ENCODE assay signal across 20 cellular contexts in genomic region chr13:29493796-29494195, GRCh38.
DNase-seq lines count a peak whose midpoint lies in the region; ATAC-seq and TF ChIP-seq lines count a peak whose summit lies in the region.
"Had no signal": no experiment of that assay in that cellular context is flagged by ENCODE, and none has a peak within 500 bp of the region (broad histone marks: within the 10 kb centered on the region; RNA-seq: fewer than 3 reads in every experiment).

No MANE protein-coding gene starts in this region.

- 0 out of 2 replicates have a peak, but pooled peaks cover 9% of the 10 kb centered on the region for H3K27me3 ChIP-seq in OCI-LY3 (ENCODE audit: low read depth, low read length)
- no peaks in the 10 kb centered on the region for H3K27me3 ChIP-seq in effector memory CD4-positive, alpha-beta T cell (replicated peaks; ENCODE audit: control insufficient read depth, insufficient read depth, low read length, poor library complexity, severe bottlenecking)
- H3K27me3 ChIP-seq in tibial nerve: no peaks in the 10 kb centered on the region
- peaks cover 5% of the 10 kb centered on the region for H3K27me3 ChIP-seq in CD4-positive, alpha-beta T cell (ENCODE audit: control insufficient read depth, insufficient read depth, low read length)
- H3K27me3 ChIP-seq: BLaER1 had no signal

- H3K4me3 ChIP-seq in OCI-LY3 (ENCODE audit: low read length) (no peak overlapping the region), tibial nerve (no peak overlapping the region)
- H3K4me3 ChIP-seq in effector memory CD4-positive, alpha-beta T cell (ENCODE audit: insufficient read depth, low read depth, low read length, poor library complexity, severe bottlenecking): no peak overlapping the region
- H3K4me3 ChIP-seq: BLaER1, GM12878, GM23338 had no signal

- in situ Hi-C loops in G401 (cut with HindIII; ENCODE audit: low sequenced_read_pairs): no loop called here

- H3K79me2 ChIP-seq in OCI-LY3 (ENCODE audit: low read length): no peaks in the 10 kb centered on the region

- POLR2A ChIA-PET in naive thymus-derived CD8-positive, alpha-beta T cell (lab: Charles Lee): no interaction called here
- POLR2A ChIA-PET in CD4-positive, alpha-beta T cell (lab: Charles Lee): no interaction called here

- H3K9me3 ChIP-seq in OCI-LY3 (ENCODE audit: insufficient read depth, low read length) (no peaks in the 10 kb centered on the region), tibial nerve (no peaks in the 10 kb centered on the region)
- H3K9me3 ChIP-seq in effector memory CD4-positive, alpha-beta T cell (ENCODE audit: control insufficient read depth, low read length): no peaks in the 10 kb centered on the region
- H3K9me3 ChIP-seq in CD4-positive, alpha-beta T cell (ENCODE audit: control insufficient read depth, low read length): no peaks in the 10 kb centered on the region
- H3K9me3 ChIP-seq: BLaER1 had no signal

- WGBS in tibial nerve, 2 donors: 69 to 73% methylated on average over 4 of the region's 4 CpGs

- TF ChIP-seq POLR2A in tibial nerve (IDR thresholded peaks at IDR 0.05): no peak

- H3K4me2 ChIP-seq in OCI-LY3 (ENCODE audit: low read length): peak overlapping the region; percentile 93
- H3K4me2 ChIP-seq: BLaER1, GM23338 had no signal

- H3K27ac Mint-ChIP-seq in memory B cell: peak overlapping the region; percentile 45
- no peak overlapping the region for H3K27ac Mint-ChIP-seq in naive thymus-derived CD8-positive, alpha-beta T cell
- no peak overlapping the region for H3K27ac Mint-ChIP-seq in CD4-positive, alpha-beta T cell
- H3K27ac Mint-ChIP-seq: CD4-positive, CD25-positive, alpha-beta regulatory T cell; GM23338; H9 had no signal

- H3K27ac ChIP-seq in OCI-LY3 (ENCODE audit: low read length) (peak overlapping the region; percentile 75), tibial nerve (no peak overlapping the region)
- no peak overlapping the region for H3K27ac ChIP-seq in effector memory CD4-positive, alpha-beta T cell (ENCODE audit: insufficient read depth, low read length, poor library complexity, severe bottlenecking)
- no peak overlapping the region for H3K27ac ChIP-seq in CD4-positive, alpha-beta T cell (ENCODE audit: low read depth, low read length)
- H3K27ac ChIP-seq: BLaER1, C4-2B had no signal

- TF ChIP-seq EP300 in tibial nerve (IDR thresholded peaks at IDR 0.05): no peak

- H3K4me1 Mint-ChIP-seq in memory B cell: peaks cover 23% of the 10 kb centered on the region
- H3K4me1 Mint-ChIP-seq in naive thymus-derived CD8-positive, alpha-beta T cell: peaks cover 7 to 17% (median 9%) of the 10 kb centered on the region in 4 donors
- peaks cover 7% of the 10 kb centered on the region for H3K4me1 Mint-ChIP-seq in CD4-positive, alpha-beta T cell (ENCODE audit: low read depth)

- no peaks in the 10 kb centered on the region for H3K36me3 ChIP-seq in OCI-LY3 (replicated peaks; ENCODE audit: low read depth, low read length)
- H3K36me3 ChIP-seq in effector memory CD4-positive, alpha-beta T cell (ENCODE audit: control insufficient read depth, insufficient read depth, low read length): no peaks in the 10 kb centered on the region
- H3K36me3 ChIP-seq in tibial nerve: no peaks in the 10 kb centered on the region
- H3K36me3 ChIP-seq: BLaER1 had no signal

- H3K9me3 Mint-ChIP-seq in memory B cell: no peaks in the 10 kb centered on the region
- no peaks in the 10 kb centered on the region for H3K9me3 Mint-ChIP-seq in naive thymus-derived CD8-positive, alpha-beta T cell
- H3K9me3 Mint-ChIP-seq in CD4-positive, alpha-beta T cell: no peaks in the 10 kb centered on the region
- H3K9me3 Mint-ChIP-seq: GM23338, H9 had no signal

- CTCF ChIA-PET in CD4-positive, alpha-beta T cell (lab: Charles Lee): no interaction called here

- no peaks in the 10 kb centered on the region for H3K36me3 Mint-ChIP-seq in memory B cell
- H3K36me3 Mint-ChIP-seq in naive thymus-derived CD8-positive, alpha-beta T cell: no peaks in the 10 kb centered on the region
- H3K36me3 Mint-ChIP-seq in CD4-positive, alpha-beta T cell (ENCODE audit: low read depth): no peaks in the 10 kb centered on the region
- H3K36me3 Mint-ChIP-seq: CD4-positive, CD25-positive, alpha-beta regulatory T cell had no signal

- no peak overlapping the region for H3K4me3 Mint-ChIP-seq in memory B cell
- no peak overlapping the region for H3K4me3 Mint-ChIP-seq in naive thymus-derived CD8-positive, alpha-beta T cell
- no peak overlapping the region for H3K4me3 Mint-ChIP-seq in CD4-positive, alpha-beta T cell
- H3K4me3 Mint-ChIP-seq: CD4-positive, CD25-positive, alpha-beta regulatory T cell; GM23338; H9 had no signal

- H3K9ac ChIP-seq in OCI-LY3 (ENCODE audit: low read length): peak overlapping the region; percentile 31
- H3K9ac ChIP-seq: BLaER1 had no signal

- H3K4me1 ChIP-seq in OCI-LY3 (ENCODE audit: low read length): peaks cover 51% of the 10 kb centered on the region
- no peaks in the 10 kb centered on the region for H3K4me1 ChIP-seq in effector memory CD4-positive, alpha-beta T cell (ENCODE audit: control insufficient read depth, insufficient read depth, low read length, poor library complexity, severe bottlenecking)
- peaks cover 0 to 20% (median 7%) of the 10 kb centered on the region in 4 donors for H3K4me1 ChIP-seq in tibial nerve

- intact Hi-C loops in CD4-positive, alpha-beta T cell (cut with DNase I, micrococcal nuclease): no loop called here

- H2AFZ ChIP-seq in OCI-LY3 (ENCODE audit: low read depth, low read length): no peak overlapping the region
- H2AFZ ChIP-seq: GM23338 had no signal

- no peaks in the 10 kb centered on the region for H3K27me3 Mint-ChIP-seq in memory B cell
- peaks cover 14 to 30% (median 21%) of the 10 kb centered on the region in 5 donors for H3K27me3 Mint-ChIP-seq in naive thymus-derived CD8-positive, alpha-beta T cell
- peaks cover 39% of the 10 kb centered on the region for H3K27me3 Mint-ChIP-seq in CD4-positive, alpha-beta T cell

- ATAC-seq in memory B cell (ENCODE audit: low read depth): no peak
- no peak for ATAC-seq in naive thymus-derived CD8-positive, alpha-beta T cell
- no peak for ATAC-seq in CD4-positive, alpha-beta T cell (ENCODE audit: poor library complexity)
- ATAC-seq: GM12878, GM23338, HCT116 had no signal

- TF ChIP-seq CTCF in OCI-LY3 (IDR thresholded peaks at IDR 0.05; ENCODE audit: low read depth, low read length) (no peak), tibial nerve (IDR thresholded peaks at IDR 0.05) (no peak)
- TF ChIP-seq CTCF in CD4-positive, alpha-beta T cell (IDR thresholded peaks at IDR 0.05): no peak

- DNase-seq in G401 (ENCODE audit: low spot score): peak; percentile 47
- peak; percentile 28 for DNase-seq in cerebellar cortex (ENCODE audit: low spot score)
- DNase-seq in memory B cell (ENCODE audit: low spot score in 2 of 2): no peak
- no peak for DNase-seq in effector memory CD4-positive, alpha-beta T cell
- no peak for DNase-seq in tibial nerve (ENCODE audit: low spot score in 2 of 2)
- no peak for DNase-seq in naive thymus-derived CD8-positive, alpha-beta T cell
- DNase-seq in CD4-positive, alpha-beta T cell: no peak
- DNase-seq: Calu3; CD4-positive, CD25-positive, alpha-beta regulatory T cell; COR-L47; DMS153; DND-41; GDM1; H9 had no signal

- no peaks in the 10 kb centered on the region for H4K20me1 ChIP-seq in OCI-LY3 (ENCODE audit: insufficient read depth, low read length)
- H4K20me1 ChIP-seq: BLaER1 had no signal

Comparison
In these comparisons a context has a peak if more than half of its experiments do, and no peak if none do; other contexts are left out.
1. DNase-seq: peak in G401 (single experiment) and cerebellar cortex (single experiment); none in memory B cell (0 of 2), effector memory CD4-positive, alpha-beta T cell (0 of 3), tibial nerve (0 of 2), naive thymus-derived CD8-positive, alpha-beta T cell (0 of 10) and CD4-positive, alpha-beta T cell (0 of 10).